Comparison of ENCODE assay signal across 1 cellular context in the genomic region with DNA sequence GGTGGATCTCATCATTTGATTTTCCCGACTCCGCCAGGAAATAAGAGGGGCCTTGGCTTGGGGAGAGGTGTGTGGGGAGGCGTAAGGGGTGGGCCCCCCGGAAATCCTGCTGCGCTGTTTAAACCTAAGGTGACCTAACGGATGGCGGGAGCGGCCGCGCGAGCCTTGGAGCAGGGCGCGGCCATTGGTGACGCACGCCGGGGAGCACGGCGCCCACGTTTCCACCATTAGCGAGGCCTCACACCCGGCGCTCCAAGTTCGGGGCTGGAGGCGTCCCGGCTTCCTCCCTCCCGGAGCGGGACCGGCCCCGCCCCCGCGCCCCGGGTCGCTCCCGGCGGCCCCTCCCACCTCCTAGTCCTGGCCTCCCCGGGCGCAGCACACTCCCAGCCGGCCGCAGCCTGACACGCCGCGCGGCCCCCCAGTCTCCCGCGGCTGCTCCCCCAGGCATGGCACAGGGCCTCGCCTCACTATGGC.
TF ChIP-seq lines count a peak whose summit lies in the region.

TSS of gene SMS (plus strand) at position 354 of the 474 bp plus-strand sequence. CDS start at position 470, 116 bp downstream.

TF ChIP-seq in HCT116, 20 proteins besides CTCF, POLR2A, EP300 and RAD21 (continued from another document):
- TF ChIP-seq ELF1 (IDR thresholded peaks at IDR 0.05; ENCODE audit: borderline replicate concordance, low read depth) (no peak), ZNF274 (IDR thresholded peaks at IDR 0.05; ENCODE audit: low read depth, low read length) (no peak), SP1 (IDR thresholded peaks at IDR 0.05; ENCODE audit: low read depth) (no peak), EZH2phosphoT487 (IDR thresholded peaks at IDR 0.05; ENCODE audit: borderline replicate concordance) (no peak), CEBPB (IDR thresholded peaks at IDR 0.05; ENCODE audit: low read depth) (no peak), TCF7L2 (IDR thresholded peaks at IDR 0.05; ENCODE audit: borderline replicate concordance, extremely low read depth, insufficient read depth, insufficient read length) (no peak), POLR2AphosphoS5 (IDR thresholded peaks at IDR 0.05; ENCODE audit: low read depth, low read length) (peak; percentile 69)
- TF ChIP-seq, protein P1, sequence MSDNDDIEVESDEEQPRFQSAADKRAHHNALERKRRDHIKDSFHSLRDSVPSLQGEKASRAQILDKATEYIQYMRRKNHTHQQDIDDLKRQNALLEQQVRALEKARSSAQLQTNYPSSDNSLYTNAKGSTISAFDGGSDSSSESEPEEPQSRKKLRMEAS (IDR thresholded peaks at IDR 0.05): peak; percentile 74; the same call in 1 of the 2 replicates
TF ChIP-seq in HCT116: peak in this region for 4.
